Comparison of ENCODE assay signal across 33 cellular contexts in genomic region chr2:16607306-16607705, GRCh38.
"Had no signal": no experiment of that assay in that cellular context is flagged by ENCODE, and none has a peak within 500 bp of the region (broad histone marks: within the 10 kb centered on the region; RNA-seq: fewer than 3 reads in every experiment).

No MANE protein-coding gene starts in this region.

- H3K27me3 ChIP-seq: neutrophil, ovary, right lobe of liver, sigmoid colon, spleen, suprapubic skin, testis, tibial artery, transverse colon, upper lobe of right lung, uterus had no signal

- H3K9me3 Mint-ChIP-seq: naive thymus-derived CD4-positive, alpha-beta T cell; natural killer cell; nephron; stimulated activated memory B cell treated with anti-CD40 and anti-IgM and Interleukin-4, amounts not matched to agents 10 μg/mL and 1 μg/mL and 100 μg/mL, for 72 hours; stimulated activated naive CD8-positive, alpha-beta T cell treated with anti-CD3 and anti-CD28 coated beads, Interleukin-15, amount 100 ng/mL, for 72 hours; type B pancreatic cell had no signal

- H3K36me3 ChIP-seq: ovary, right lobe of liver, sigmoid colon, suprapubic skin, tibial artery, transverse colon, upper lobe of right lung, uterus had no signal

- DNase-seq: naive thymus-derived CD4-positive, alpha-beta T cell; natural killer cell; nucleus accumbens; ovary; posterior cingulate gyrus; psoas muscle; right cardiac atrium; right lobe of liver; sigmoid colon; small intestine; spleen; stimulated activated CD4-positive, alpha-beta T cell treated with anti-CD3 and anti-CD28 coated beads, Interleukin-12 subunit alpha, Interleukin-12 subunit beta, amount 100 ng/mL, for 4 hours; stimulated activated CD4-positive, alpha-beta T cell treated with anti-CD3 and anti-CD28 coated beads, Interleukin-1b, Interleukin-23, amount 100 ng/mL, for 48 hours; stimulated activated CD4-positive, alpha-beta T cell treated with anti-CD3 and anti-CD28 coated beads, Interleukin-4, amount 100 ng/mL, for 1 hour; stimulated activated CD4-positive, alpha-beta T cell treated with anti-CD3 and anti-CD28 coated beads, Interleukin-4, amount 100 ng/mL, for 4 hours; stimulated activated CD8-positive, alpha-beta memory T cell treated with anti-CD3 and anti-CD28 coated beads, Interleukin-4, amount 100 ng/mL, for 48 hours; stimulated activated naive CD4-positive, alpha-beta T cell; stimulated activated naive CD8-positive, alpha-beta T cell treated with anti-CD3 and anti-CD28 coated beads, Interleukin-15, amount 100 ng/mL, for 72 hours; stimulated activated naive CD8-positive, alpha-beta T cell treated with anti-CD3 and anti-CD28 coated beads, Interleukin-15, Interleukin-2, amounts not matched to agents 100 U/mL and 50 U/mL, for 24 hours; substantia nigra; testis; tibial artery; transverse colon; upper lobe of right lung; uterus had no signal

- H3K36me3 Mint-ChIP-seq: naive thymus-derived CD4-positive, alpha-beta T cell; natural killer cell had no signal

- H3K27me3 Mint-ChIP-seq: stimulated activated memory B cell treated with anti-CD40 and anti-IgM and Interleukin-4, amounts not matched to agents 10 μg/mL and 1 μg/mL and 100 μg/mL, for 72 hours; stimulated activated naive CD8-positive, alpha-beta T cell treated with anti-CD3 and anti-CD28 coated beads, Interleukin-15, amount 100 ng/mL, for 72 hours had no signal

- H3K79me2 ChIP-seq: parathyroid adenoma had no signal

- H3K4me3 Mint-ChIP-seq: nephron; neural crest cell; stimulated activated memory B cell treated with anti-CD40 and anti-IgM and Interleukin-4, amounts not matched to agents 10 μg/mL and 1 μg/mL and 100 μg/mL, for 72 hours; stimulated activated naive CD8-positive, alpha-beta T cell treated with anti-CD3 and anti-CD28 coated beads, Interleukin-15, amount 100 ng/mL, for 72 hours had no signal

- H3K27ac Mint-ChIP-seq: naive thymus-derived CD4-positive, alpha-beta T cell; progenitor cell of endocrine pancreas; stimulated activated memory B cell treated with anti-CD40 and anti-IgM and Interleukin-4, amounts not matched to agents 10 μg/mL and 1 μg/mL and 100 μg/mL, for 72 hours; stimulated activated naive CD8-positive, alpha-beta T cell treated with anti-CD3 and anti-CD28 coated beads, Interleukin-15, amount 100 ng/mL, for 72 hours; type B pancreatic cell had no signal

- H2AFZ ChIP-seq: parathyroid adenoma had no signal

- H3K4me3 ChIP-seq: ovary, psoas muscle, right lobe of liver, sigmoid colon, spleen, suprapubic skin, testis, tibial artery, transverse colon, upper lobe of right lung, uterus had no signal

- H3K4me1 ChIP-seq: parathyroid adenoma, psoas muscle, right lobe of liver, testis, upper lobe of right lung, uterus had no signal

- H3K27ac ChIP-seq: ovary, parathyroid adenoma, psoas muscle, right lobe of liver, sigmoid colon, spleen, suprapubic skin, testis, tibial artery, transverse colon, upper lobe of right lung had no signal

- H3K9me3 ChIP-seq: neutrophil, ovary, psoas muscle, right lobe of liver, sigmoid colon, spleen, suprapubic skin, testis, tibial artery, transverse colon, upper lobe of right lung, uterus had no signal
